In genomic region chr4:70994387-70995099, GRCh38 we compare ENCODE assay signal across 9 cellular contexts. TPM values are rescaled to one million over a fixed set of nuclear protein-coding genes. Genes with fewer than 3 reads are reported as not detected.
DNase-seq lines count a peak whose midpoint lies in the region; ATAC-seq, FAIRE-seq and TF ChIP-seq lines count a peak whose summit lies in the region.
"Had no signal": no experiment of that assay in that cellular context is flagged by ENCODE, and none has a peak within 500 bp of the region (broad histone marks: within the 10 kb centered on the region; RNA-seq: fewer than 3 reads in every experiment).

No MANE protein-coding gene starts in this region.

- no peak overlapping the region; the same call in 1 of the 2 replicates for H2AFZ ChIP-seq in DND-41 (ENCODE audit: low read depth, low read length)

- H3K9me3 ChIP-seq in DND-41 (ENCODE audit: insufficient read depth, low read length, severe bottlenecking) (no peaks in the 10 kb centered on the region), ascending aorta (no peaks in the 10 kb centered on the region), mucosa of stomach (ENCODE audit: control insufficient read depth, low read length) (no peaks in the 10 kb centered on the region), pancreas (no peaks in the 10 kb centered on the region)

- ATAC-seq in DND-41 (ENCODE audit: insufficient read depth, low read depth) (no peak), GM21423 (IDR thresholded peaks at IDR 0.05; ENCODE audit: unreplicated experiment) (peak; percentile 42), pancreas (no peak)

- intact Hi-C loops in ascending aorta (cut with DNase I) = loop anchor here (10.0 kb wide), 2 partner anchors 190 to 390 kb away; no protein-coding TSS in a partner anchor
- intact Hi-C loops in pancreas (cut with DNase I) = no loop called here

- H3K9ac ChIP-seq in DND-41 (ENCODE audit: low read depth, low read length) = peak overlapping the region; percentile 96
- peak overlapping the region; percentile 89 for H3K9ac ChIP-seq in mucosa of stomach (ENCODE audit: low read length)

- peaks cover 44% of the 10 kb centered on the region for H4K20me1 ChIP-seq in DND-41 (ENCODE audit: insufficient read depth, low read length)

- peaks cover 70% of the 10 kb centered on the region for H3K79me2 ChIP-seq in DND-41 (ENCODE audit: insufficient read depth, low read length)

- H3K4me3 ChIP-seq in DND-41 (ENCODE audit: low read depth in 1 of 2, low read length in 2 of 2) = peak overlapping the region; percentile 77 to 82
- peak overlapping the region; percentile 93 for H3K4me3 ChIP-seq in Jurkat, Clone E6-1 (ENCODE audit: low read length)
- H3K4me3 ChIP-seq in ascending aorta = peak overlapping the region; percentile 73 to 75
- peak overlapping the region; percentile 53 for H3K4me3 ChIP-seq in mucosa of stomach (ENCODE audit: low read length)
- peak overlapping the region in 2 of 4 donors; percentile 60 to 62 for H3K4me3 ChIP-seq in pancreas

- H3K36me3 ChIP-seq in DND-41 (ENCODE audit: insufficient read depth, low read length) (peaks cover 57% of the 10 kb centered on the region), ascending aorta (peaks cover 0 to 4% of the 10 kb centered on the region in 2 donors), mucosa of stomach (ENCODE audit: control insufficient read depth, insufficient read depth, low read length) (no peaks in the 10 kb centered on the region), pancreas (no peaks in the 10 kb centered on the region)

- no peak for FAIRE-seq in pancreas (lab: Jason Lieb, UNC)
- FAIRE-seq: TTC549 had no signal

- H3K4me1 ChIP-seq in DND-41 (ENCODE audit: insufficient read depth, low read length) (peaks cover 68% of the 10 kb centered on the region), ascending aorta (peaks cover 6% of the 10 kb centered on the region in 2 donors), mucosa of stomach (ENCODE audit: control insufficient read depth, insufficient read depth, low read length) (peaks cover 15% of the 10 kb centered on the region), pancreas (peaks cover 0 to 5% (median 0%) of the 10 kb centered on the region in 3 donors)

- 69 to 78% methylated on average over 10 of the region's 10 CpGs for WGBS in pancreas, 2 donors

- no peak for TF ChIP-seq CTCF in DND-41 (IDR thresholded peaks at IDR 0.05; ENCODE audit: borderline replicate concordance, extremely low read depth, low read length, poor library complexity, severe bottlenecking)
- no peak for TF ChIP-seq CTCF in ascending aorta (IDR thresholded peaks at IDR 0.05)
- TF ChIP-seq CTCF in pancreas (IDR thresholded peaks at IDR 0.05) = no peak

- peak overlapping the region; percentile 75 for H3K4me2 ChIP-seq in DND-41 (ENCODE audit: insufficient read depth, low read length)

- H3K27ac ChIP-seq in DND-41 (ENCODE audit: low read length) (peak overlapping the region; percentile 94), ascending aorta (peak overlapping the region; percentile 76 to 86), pancreas (no peak overlapping the region)

- H3K27me3 ChIP-seq in DND-41 (ENCODE audit: insufficient read depth, low read length, poor library complexity) (no peaks in the 10 kb centered on the region), ascending aorta (no peaks in the 10 kb centered on the region), mucosa of stomach (ENCODE audit: control insufficient read depth, insufficient read depth, low read length) (no peaks in the 10 kb centered on the region), pancreas (no peaks in the 10 kb centered on the region)

- DNase-seq in DND-41 (no peak), ascending aorta (ENCODE audit: low spot score in 2 of 2) (no peak), NCI-H187 (lab: John Stamatoyannopoulos, UW) (no peak), NCI-H2227 treated with DMSO at 0.1 percent for 48 hours (lab: John Stamatoyannopoulos, UW) (no peak), pancreas (no peak)
- no peak for DNase-seq in Jurkat, Clone E6-1 (ENCODE audit: low read depth, low spot score)

RNA-seq across cellular contexts. Expression of gene DCK, which starts 1.1 kb away (rescaled TPM):
- polyA plus RNA-seq in Jurkat, Clone E6-1 (2012; ENCODE audit: insufficient read depth, insufficient read length) = 61.2 TPM
- total RNA-seq in ascending aorta = 24.5 TPM
- 1 to 10 TPM; 1.7 to 8.9 (median 4.1) TPM for total RNA-seq in pancreas
- polyA plus RNA-seq in pancreas = 1 to 10 TPM; 3.1 to 8.1 TPM

Comparison
In these comparisons a context has a peak if more than half of its experiments do, and no peak if none do; other contexts are left out.
1. H3K27ac ChIP-seq: peak in DND-41 (single experiment) and ascending aorta (2 of 2); none in pancreas (0 of 4).